ENCODE assay signal across 23 cellular contexts in genomic region chr13:39822437-39822836, GRCh38.
DNase-seq lines count a peak whose midpoint lies in the region; ATAC-seq, FAIRE-seq and TF ChIP-seq lines count a peak whose summit lies in the region.
"Had no signal": no experiment of that assay in that cellular context is flagged by ENCODE, and none has a peak within 500 bp of the region (broad histone marks: within the 10 kb centered on the region; RNA-seq: fewer than 3 reads in every experiment).

No MANE protein-coding gene starts in this region.

- H3K9ac ChIP-seq in GM12878 (ENCODE audit: control insufficient read depth, insufficient read depth, low read length), result no peak overlapping the region

- TF ChIP-seq POLR2A in breast epithelium (IDR thresholded peaks at IDR 0.05) (no peak), GM12878 (IDR thresholded peaks at IDR 0.05; ENCODE audit: low read depth, low read length) (no peak)

- 68% methylated on average over 3 of the region's 3 CpGs for WGBS in GM12878 (ENCODE audit: insufficient coverage, insufficient replicate concordance, low lambda C conversion rate, missing lambda C conversion rate)

- H3K4me1 ChIP-seq in breast epithelium (no peaks in the 10 kb centered on the region), GM12878 (ENCODE audit: control insufficient read depth, insufficient read depth, low read length) (no peaks in the 10 kb centered on the region)
- peaks cover 0 to 12% of the 10 kb centered on the region in 2 donors for H3K4me1 ChIP-seq in naive thymus-derived CD4-positive, alpha-beta T cell (ENCODE audit: control insufficient read depth in 2 of 2, insufficient read depth in 2 of 2, low read length in 2 of 2)

- H2AFZ ChIP-seq in GM12878 (ENCODE audit: control insufficient read depth, low read depth, low read length), result no peak overlapping the region; the same call in 1 of the 2 replicates
- H2AFZ ChIP-seq: PC-9 had no signal

- POLR2A ChIA-PET in MCF 10A (lab: Yijun Ruan, JAX) (no interaction called here), GM12878 (lab: Charles Lee) (no interaction called here)
- POLR2A ChIA-PET in naive thymus-derived CD4-positive, alpha-beta T cell (lab: Charles Lee), result no interaction called here

- no peak for DNase-seq in T-helper 2 cell treated with Interferon-gamma antibody and Interleukin-4, amounts not matched to agents 5 μg/mL and 100 μg/mL, for 36 hours (ENCODE audit: low spot score)
- no peak for DNase-seq in T-helper 2 cell
- DNase-seq in MCF 10A (ENCODE audit: unreplicated experiment), result peak; percentile 6
- DNase-seq in breast epithelium (ENCODE audit: low spot score in 2 of 2), result no peak
- DNase-seq in GM12878 (ENCODE audit: low read depth, low spot score), result no peak
- no peak for DNase-seq in naive thymus-derived CD4-positive, alpha-beta T cell
- DNase-seq: DMS153, EL, KG1, NCI-H1417 treated with DMSO at 0.1 percent for 48 hours, NCI-H1930, NCI-H345, NCI-H524 treated with DMSO at 0.1 percent for 48 hours, PC-9, SIG-M5 had no signal

- no peaks in the 10 kb centered on the region for H4K20me1 ChIP-seq in GM12878 (ENCODE audit: control insufficient read depth, insufficient read depth)

- H3K27ac ChIP-seq in breast epithelium, result no peak overlapping the region
- H3K27ac ChIP-seq in GM12878 (ENCODE audit: control insufficient read depth, insufficient read depth), result no peak overlapping the region
- no peak overlapping the region for H3K27ac ChIP-seq in naive thymus-derived CD4-positive, alpha-beta T cell (ENCODE audit: low read depth, low read length)
- H3K27ac ChIP-seq: 22Rv1, PC-9, RWPE1 had no signal

- H3K79me2 ChIP-seq in GM12878 (ENCODE audit: control insufficient read depth, insufficient read depth, low read length), result no peaks in the 10 kb centered on the region

- TF ChIP-seq CTCF in MCF 10A (IDR thresholded peaks at IDR 0.05; ENCODE audit: unreplicated experiment) (no peak), breast epithelium (IDR thresholded peaks at IDR 0.05) (no peak), GM12878 (IDR thresholded peaks at IDR 0.05 in 2 of 3, conservative IDR thresholded peaks at IDR 0.05 in 1 of 3; ENCODE audit: control insufficient read depth in 2 of 3, extremely low read depth in 1 of 3, insufficient read depth in 1 of 3, low read depth in 3 of 3, low read length in 3 of 3) (no peak)

- H3K27me3 Mint-ChIP-seq in T-helper 2 cell treated with Interferon-gamma antibody and Interleukin-4, amounts not matched to agents 5 μg/mL and 100 μg/mL, for 36 hours (ENCODE audit: low read depth), result no peaks in the 10 kb centered on the region
- no peaks in the 10 kb centered on the region for H3K27me3 Mint-ChIP-seq in MCF 10A (ENCODE audit: insufficient read depth, unreplicated experiment)
- peaks cover 0 to 3% (median 0%) of the 10 kb centered on the region in 5 donors for H3K27me3 Mint-ChIP-seq in naive thymus-derived CD4-positive, alpha-beta T cell

- intact Hi-C loops in MCF 10A (cut with micrococcal nuclease) (no loop called here), breast epithelium (cut with DNase I; ENCODE audit: low total_unique reads) (no loop called here), GM12878 (cut with micrococcal nuclease; ENCODE audit: unreplicated experiment) (no loop called here)
- intact Hi-C loops in naive thymus-derived CD4-positive, alpha-beta T cell (cut with micrococcal nuclease), result no loop called here

- in situ Hi-C loops in GM12878 (cut with MboI), result no loop called here

- H3K36me3 ChIP-seq in breast epithelium, result no peaks in the 10 kb centered on the region
- H3K36me3 ChIP-seq in GM12878 (ENCODE audit: control insufficient read depth in 2 of 2, insufficient read depth in 2 of 2, low read length in 1 of 2), result no peaks in the 10 kb centered on the region
- no peaks in the 10 kb centered on the region for H3K36me3 ChIP-seq in naive thymus-derived CD4-positive, alpha-beta T cell (ENCODE audit: control insufficient read depth in 2 of 3, insufficient read depth in 3 of 3, low read length in 3 of 3)

- H3K36me3 Mint-ChIP-seq in T-helper 2 cell treated with Interferon-gamma antibody and Interleukin-4, amounts not matched to agents 5 μg/mL and 100 μg/mL, for 36 hours (ENCODE audit: low read depth), result no peaks in the 10 kb centered on the region
- H3K36me3 Mint-ChIP-seq in MCF 10A (ENCODE audit: insufficient read depth, unreplicated experiment), result no peaks in the 10 kb centered on the region
- peaks cover 0 to 4% (median 0%) of the 10 kb centered on the region in 5 donors for H3K36me3 Mint-ChIP-seq in naive thymus-derived CD4-positive, alpha-beta T cell

- RAD21 ChIA-PET in GM12878 (lab: Charles Lee; ENCODE audit: unreplicated experiment), result no interaction called here

- no peaks in the 10 kb centered on the region for H3K9me3 Mint-ChIP-seq in T-helper 2 cell treated with Interferon-gamma antibody and Interleukin-4, amounts not matched to agents 5 μg/mL and 100 μg/mL, for 36 hours
- H3K9me3 Mint-ChIP-seq in MCF 10A (ENCODE audit: unreplicated experiment), result no peaks in the 10 kb centered on the region
- H3K9me3 Mint-ChIP-seq in naive thymus-derived CD4-positive, alpha-beta T cell, result peaks cover 0 to 6% (median 0%) of the 10 kb centered on the region in 11 donors

- no peak overlapping the region for H3K4me3 ChIP-seq in breast epithelium
- H3K4me3 ChIP-seq in GM12878, result no peak overlapping the region
- no peak overlapping the region for H3K4me3 ChIP-seq in naive thymus-derived CD4-positive, alpha-beta T cell (ENCODE audit: low read length)
- H3K4me3 ChIP-seq: PC-9 had no signal

- CTCF ChIA-PET in MCF 10A (lab: Yijun Ruan, JAX) (no interaction called here), GM12878 (lab: Yijun Ruan, JAX) (no interaction called here)
- CTCF ChIA-PET in naive thymus-derived CD4-positive, alpha-beta T cell (lab: Charles Lee), result interaction anchor here (0.7 kb wide), 1 partner anchor 137 kb away, joined by 3 read pairs; no protein-coding TSS in a partner anchor

- no peak for TF ChIP-seq EP300 in GM12878 (IDR thresholded peaks at IDR 0.05; ENCODE audit: borderline replicate concordance in 1 of 2, control insufficient read depth in 1 of 2, low read depth in 2 of 2, low read length in 2 of 2)

- H3K27me3 ChIP-seq in breast epithelium, result no peaks in the 10 kb centered on the region
- H3K27me3 ChIP-seq in GM12878 (replicated peaks in 1 of 2; ENCODE audit: control insufficient read depth in 2 of 2, insufficient read depth in 2 of 2, low read length in 1 of 2), result no peaks in the 10 kb centered on the region; a peak in 1 of 4 replicates
- no peaks in the 10 kb centered on the region for H3K27me3 ChIP-seq in naive thymus-derived CD4-positive, alpha-beta T cell (ENCODE audit: control insufficient read depth in 2 of 2, insufficient read depth in 2 of 2, low read length in 2 of 2)

- peaks cover 18% of the 10 kb centered on the region for H3K4me1 Mint-ChIP-seq in T-helper 2 cell treated with Interferon-gamma antibody and Interleukin-4, amounts not matched to agents 5 μg/mL and 100 μg/mL, for 36 hours (ENCODE audit: low read depth)
- H3K4me1 Mint-ChIP-seq in MCF 10A (ENCODE audit: insufficient read depth, unreplicated experiment), result peaks cover 7% of the 10 kb centered on the region
- H3K4me1 Mint-ChIP-seq in naive thymus-derived CD4-positive, alpha-beta T cell, result peaks cover 8 to 46% (median 25%) of the 10 kb centered on the region in 7 donors

- no TSS peak for BruUV-seq in MCF 10A (replicated peaks; lab: Mats Ljungman, UMichigan)
- BruUV-seq in GM12878 (replicated peaks; lab: Mats Ljungman, UMichigan), result no TSS peak

- FAIRE-seq in GM12878 (lab: Jason Lieb, UNC), result no peak
- FAIRE-seq: GM18507, H54, HepG2 had no signal

- 0 out of 2 replicates have a peak overlapping the region, but pooled peaks have one; percentile 48 for H3K4me2 ChIP-seq in GM12878 (ENCODE audit: control insufficient read depth, insufficient read depth)
- H3K4me2 ChIP-seq: PC-9 had no signal

- H3K4me3 Mint-ChIP-seq in T-helper 2 cell treated with Interferon-gamma antibody and Interleukin-4, amounts not matched to agents 5 μg/mL and 100 μg/mL, for 36 hours, result peak overlapping the region; percentile 67
- no peak overlapping the region for H3K4me3 Mint-ChIP-seq in MCF 10A (ENCODE audit: unreplicated experiment)
- H3K4me3 Mint-ChIP-seq in naive thymus-derived CD4-positive, alpha-beta T cell, result peak overlapping the region in 6 of 10 donors; percentile 56 to 89 (median 74)

- no peaks in the 10 kb centered on the region for H3K9me3 ChIP-seq in breast epithelium
- no peaks in the 10 kb centered on the region; the same call in 2 of the 3 replicates for H3K9me3 ChIP-seq in GM12878 (replicated peaks; ENCODE audit: control insufficient read depth, insufficient read depth, low read length)
- no peaks in the 10 kb centered on the region for H3K9me3 ChIP-seq in naive thymus-derived CD4-positive, alpha-beta T cell (ENCODE audit: control insufficient read depth in 2 of 3, low read length in 3 of 3)

- ATAC-seq in GM12878 (no peak), HG02588 (IDR thresholded peaks at IDR 0.05; ENCODE audit: unreplicated experiment) (no peak), GM21447 (IDR thresholded peaks at IDR 0.05; ENCODE audit: unreplicated experiment) (no peak)
- no peak for ATAC-seq in naive thymus-derived CD4-positive, alpha-beta T cell
- ATAC-seq: HepG2 had no signal

- H3K27ac Mint-ChIP-seq in T-helper 2 cell treated with Interferon-gamma antibody and Interleukin-4, amounts not matched to agents 5 μg/mL and 100 μg/mL, for 36 hours, result no peak overlapping the region
- H3K27ac Mint-ChIP-seq in MCF 10A (ENCODE audit: low read depth, unreplicated experiment), result no peak overlapping the region
- H3K27ac Mint-ChIP-seq in naive thymus-derived CD4-positive, alpha-beta T cell, result peak overlapping the region in 4 of 9 donors; percentile 6 to 86 (median 41)
- H3K27ac Mint-ChIP-seq: B cell had no signal

- TF ChIP-seq RAD21 in GM12878 (IDR thresholded peaks at IDR 0.05; ENCODE audit: insufficient read depth, low read depth, low read length), result no peak

- SMC1A ChIA-PET in GM12878 (lab: Charles Lee; ENCODE audit: uncharacterized antibody, unreplicated experiment), result no interaction called here

TF ChIP-seq in GM12878, 131 proteins besides CTCF, POLR2A, EP300 and RAD21 (continues in another document):
- TF ChIP-seq NFYA (IDR thresholded peaks at IDR 0.05; ENCODE audit: borderline replicate concordance, low read depth, low read length) (no peak), USF2 (IDR thresholded peaks at IDR 0.05; ENCODE audit: borderline replicate concordance, low read depth, low read length) (no peak), TARDBP (IDR thresholded peaks at IDR 0.05; ENCODE audit: borderline replicate concordance) (no peak)
